14 cellular contexts compared by ENCODE assay signal in the genomic region with DNA sequence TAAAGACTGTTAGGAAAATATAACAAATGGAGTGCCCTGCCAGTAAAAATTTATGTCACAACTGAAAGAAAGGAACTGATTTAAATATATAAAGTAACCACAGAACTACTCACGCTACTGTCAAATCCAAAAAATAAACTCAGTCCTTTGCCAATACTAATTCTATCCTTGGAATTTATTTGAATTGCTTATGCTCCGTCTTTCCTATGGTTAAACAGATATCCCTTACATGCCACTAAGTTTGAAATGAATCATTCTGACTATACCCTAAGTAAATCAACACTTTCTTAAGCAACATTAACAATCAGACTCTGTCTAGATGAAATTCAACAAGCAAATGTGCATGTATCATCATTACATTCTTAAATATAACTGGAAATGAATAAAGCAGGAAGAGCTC. TPM values are rescaled to one million over a fixed set of nuclear protein-coding genes. Genes with fewer than 3 reads are reported as not detected.
DNase-seq lines count a peak whose midpoint lies in the region; ATAC-seq and TF ChIP-seq lines count a peak whose summit lies in the region.
"Had no signal": no experiment of that assay in that cellular context is flagged by ENCODE, and none has a peak within 500 bp of the region (broad histone marks: within the 10 kb centered on the region; RNA-seq: fewer than 3 reads in every experiment).

No MANE protein-coding gene starts in this region.

- no peak overlapping the region for H3K4me2 ChIP-seq in PC-9

- H3K27ac ChIP-seq in PC-9 (peak overlapping the region; percentile 33), endodermal cell (ENCODE audit: low read depth, low read length) (no peak overlapping the region), skeletal muscle tissue (ENCODE audit: low read depth, low read length) (peak overlapping the region; percentile 91)
- H3K27ac ChIP-seq: tibial artery had no signal

- H3K27ac Mint-ChIP-seq in endodermal cell, result peak overlapping the region; percentile 2
- H3K27ac Mint-ChIP-seq in naive thymus-derived CD8-positive, alpha-beta T cell, result no peak overlapping the region

- no peak overlapping the region for H3K9ac ChIP-seq in endodermal cell (ENCODE audit: extremely low read depth, low read length, poor library complexity, severe bottlenecking)
- H3K9ac ChIP-seq in skeletal muscle tissue (ENCODE audit: low read depth in 1 of 3, low read length in 3 of 3), result peak overlapping the region in 2 of 3 donors; percentile 13 to 35

- H4K20me1 ChIP-seq in PC-9 (ENCODE audit: insufficient read depth), result peaks cover 10% of the 10 kb centered on the region; the same call in 1 of the 2 replicates

- H3K79me2 ChIP-seq in PC-9 (ENCODE audit: low read depth), result peaks cover 93% of the 10 kb centered on the region

- H3K9me2 ChIP-seq in PC-9 (ENCODE audit: insufficient read depth), result no peaks in the 10 kb centered on the region

- intact Hi-C loops in PC-9 (cut with micrococcal nuclease; ENCODE audit: unreplicated experiment), result no loop called here

- H3F3A ChIP-seq in PC-9 (ENCODE audit: insufficient read depth, low read depth), result no peaks in the 10 kb centered on the region; the same call in 1 of the 2 replicates

- H3K36me3 ChIP-seq in PC-9 (ENCODE audit: low read depth) (no peaks in the 10 kb centered on the region), endodermal cell (ENCODE audit: control insufficient read depth, insufficient read depth, low read length) (peaks cover 30% of the 10 kb centered on the region), skeletal muscle tissue (ENCODE audit: control insufficient read depth in 3 of 3, insufficient read depth in 3 of 3, low read length in 3 of 3) (no peaks in the 10 kb centered on the region)
- H3K36me3 ChIP-seq: tibial artery had no signal

- BruUV-seq in PC-9 (replicated peaks; lab: Mats Ljungman, UMichigan), result no TSS peak

- TF ChIP-seq CTCF in PC-9 (conservative IDR thresholded peaks at IDR 0.05), result no peak
- TF ChIP-seq CTCF in endodermal cell (conservative IDR thresholded peaks at IDR 0.05), result no peak

- H3K4me3 Mint-ChIP-seq in activated T-cell treated with anti-CD3 and anti-CD28 coated beads, Interleukin-2, amount 50 U/mL, for 4 hours, result peak overlapping the region; percentile 67
- no peak overlapping the region for H3K4me3 Mint-ChIP-seq in endodermal cell
- H3K4me3 Mint-ChIP-seq in naive thymus-derived CD8-positive, alpha-beta T cell, result no peak overlapping the region

- H3K27me3 ChIP-seq in PC-9 (ENCODE audit: insufficient read depth, low read depth) (no peaks in the 10 kb centered on the region), endodermal cell (ENCODE audit: control insufficient read depth, insufficient read depth, low read length, poor library complexity, severe bottlenecking) (no peaks in the 10 kb centered on the region), skeletal muscle tissue (ENCODE audit: control insufficient read depth in 3 of 3, insufficient read depth in 3 of 3, low read length in 3 of 3) (no peaks in the 10 kb centered on the region)
- H3K27me3 ChIP-seq: tibial artery had no signal

- no peaks in the 10 kb centered on the region; the same call in 1 of the 2 replicates for H3K4me1 ChIP-seq in PC-9 (replicated peaks; ENCODE audit: insufficient read depth)
- H3K4me1 ChIP-seq in endodermal cell (ENCODE audit: control insufficient read depth, insufficient read depth, low read length), result no peaks in the 10 kb centered on the region
- H3K4me1 ChIP-seq in skeletal muscle tissue (ENCODE audit: control insufficient read depth in 3 of 3, insufficient read depth in 3 of 3, low read length in 3 of 3), result peaks cover 21 to 33% (median 25%) of the 10 kb centered on the region in 3 donors

- H3K4me1 Mint-ChIP-seq in activated T-cell treated with anti-CD3 and anti-CD28 coated beads, Interleukin-2, amount 50 U/mL, for 4 hours (ENCODE audit: low read depth), result peaks cover 64% of the 10 kb centered on the region
- H3K4me1 Mint-ChIP-seq in endodermal cell, result peaks cover 15% of the 10 kb centered on the region
- peaks cover 5 to 14% (median 7%) of the 10 kb centered on the region in 4 donors for H3K4me1 Mint-ChIP-seq in naive thymus-derived CD8-positive, alpha-beta T cell

- POLR2A ChIA-PET in PC-9 (lab: Charles Lee; ENCODE audit: unreplicated experiment), result interaction anchor here (0.6 kb wide), 1 partner anchor 11 kb away, joined by 3 read pairs; no protein-coding TSS in a partner anchor
- POLR2A ChIA-PET in naive thymus-derived CD8-positive, alpha-beta T cell (lab: Charles Lee), result no interaction called here

- no peak for DNase-seq in activated T-cell treated with anti-CD3 and anti-CD28 coated beads, Interleukin-2, amount 50 U/mL, for 4 hours
- DNase-seq in activated T-cell treated with anti-CD3 and anti-CD28 coated beads for 4 hours (no peak), PC-9 (peak in 1 of 2 experiments; percentile 76), endodermal cell (no peak), T-helper 1 cell (no peak), NCI-H1105 (lab: John Stamatoyannopoulos, UW) (no peak)
- no peak for DNase-seq in naive thymus-derived CD8-positive, alpha-beta T cell
- DNase-seq: activated CD4-positive, CD25-positive, alpha-beta regulatory T cell; left colon; NCI-H2171; stimulated activated CD4-positive, alpha-beta T cell treated with anti-CD3 and anti-CD28 coated beads, Interleukin-1b, Interleukin-23, amount 100 ng/mL, for 48 hours; stimulated activated CD8-positive, alpha-beta memory T cell treated with anti-CD3 and anti-CD28 coated beads, Interleukin-4, amount 100 ng/mL, for 48 hours; tibial artery had no signal

- H2AFZ ChIP-seq in PC-9, result no peak overlapping the region

- 96 to 100% methylated on average over 2 of the region's 2 CpGs for WGBS in endodermal cell (ENCODE audit: insufficient coverage in 1 of 2, insufficient read length in 1 of 2), 2 experiments

- H3K36me3 Mint-ChIP-seq in activated T-cell treated with anti-CD3 and anti-CD28 coated beads, Interleukin-2, amount 50 U/mL, for 4 hours (ENCODE audit: insufficient read depth), result peaks cover 29% of the 10 kb centered on the region
- H3K36me3 Mint-ChIP-seq in endodermal cell (ENCODE audit: low read depth), result peaks cover 35% of the 10 kb centered on the region
- H3K36me3 Mint-ChIP-seq in naive thymus-derived CD8-positive, alpha-beta T cell, result peaks cover 0 to 19% (median 0%) of the 10 kb centered on the region in 3 donors

- H3K9me3 Mint-ChIP-seq in activated T-cell treated with anti-CD3 and anti-CD28 coated beads, Interleukin-2, amount 50 U/mL, for 4 hours, result no peaks in the 10 kb centered on the region
- no peaks in the 10 kb centered on the region for H3K9me3 Mint-ChIP-seq in endodermal cell
- H3K9me3 Mint-ChIP-seq in naive thymus-derived CD8-positive, alpha-beta T cell, result no peaks in the 10 kb centered on the region

- H3K9me3 ChIP-seq in PC-9 (ENCODE audit: insufficient read depth, low read depth), result no peaks in the 10 kb centered on the region
- H3K9me3 ChIP-seq in endodermal cell (ENCODE audit: control insufficient read depth, low read length), result no peaks in the 10 kb centered on the region
- no peaks in the 10 kb centered on the region for H3K9me3 ChIP-seq in skeletal muscle tissue (ENCODE audit: control insufficient read depth in 3 of 3, low read length in 3 of 3)
- H3K9me3 ChIP-seq: tibial artery had no signal

- H3K4me3 ChIP-seq in PC-9 (no peak overlapping the region), endodermal cell (ENCODE audit: low read length) (no peak overlapping the region), skeletal muscle tissue (ENCODE audit: low read length in 3 of 3) (no peak overlapping the region)
- H3K4me3 ChIP-seq: tibial artery had no signal

- H3K27me3 Mint-ChIP-seq in activated T-cell treated with anti-CD3 and anti-CD28 coated beads, Interleukin-2, amount 50 U/mL, for 4 hours (ENCODE audit: low read depth), result no peaks in the 10 kb centered on the region
- no peaks in the 10 kb centered on the region for H3K27me3 Mint-ChIP-seq in endodermal cell (ENCODE audit: insufficient read depth)
- H3K27me3 Mint-ChIP-seq in naive thymus-derived CD8-positive, alpha-beta T cell, result peaks cover 0 to 1% (median 0%) of the 10 kb centered on the region in 5 donors

- CTCF ChIA-PET in PC-9 (lab: Charles Lee), result no interaction called here

- ATAC-seq in activated T-cell treated with anti-CD3 and anti-CD28 coated beads, Interleukin-2, amount 50 U/mL, for 4 hours, result peak in 1 of 2 donors; percentile 25
- no peak for ATAC-seq in naive thymus-derived CD8-positive, alpha-beta T cell
- ATAC-seq: left colon had no signal

RNA-seq across cellular contexts. Expression of a gene that starts 9.8 kb away (rescaled TPM):
- 10 to 100 TPM; 62.7 to 86.3 (median 70.1) TPM for total RNA-seq in activated T-cell treated with anti-CD3 and anti-CD28 coated beads, Interleukin-2, amount 50 U/mL, for 4 hours
- total RNA-seq in PC-9 (2021), result 38.1 and 39.5 TPM in 2 replicates
- total RNA-seq in endodermal cell, result 10 to 100 TPM; 70.9 to 74.1 TPM
- polyA plus RNA-seq in endodermal cell (2013, experiment 1 of 2), result 71.7 TPM
- 70.4 TPM for polyA plus RNA-seq in endodermal cell (2013, experiment 2 of 2)
- total RNA-seq in skeletal muscle tissue, result 48.0 TPM
- 10 to 100 TPM; 16.3 to 20.2 TPM for total RNA-seq in naive thymus-derived CD8-positive, alpha-beta T cell
- 10 to 100 TPM in 2 of 3 donors, 1 to 10 TPM in 1; 8.0 to 13.1 (median 11.5) TPM for polyA plus RNA-seq in naive thymus-derived CD8-positive, alpha-beta T cell
